ENCODE assay signal across 1 cellular context in genomic region chr7:139133335-139134139, GRCh38.
TF ChIP-seq lines count a peak whose summit lies in the region.

No MANE protein-coding gene starts in this region.

TF ChIP-seq in HepG2, 621 proteins besides CTCF, POLR2A, EP300 and RAD21 (continued from another document):
- TF ChIP-seq ZNF407 (CRISPR knock-in tag; IDR thresholded peaks at IDR 0.05; ENCODE audit: not compliant biosample characterization) (no peak), SATB2 (CRISPR knock-in tag; IDR thresholded peaks at IDR 0.05) (no peak), ZNF577 (CRISPR knock-in tag; IDR thresholded peaks at IDR 0.05; ENCODE audit: borderline replicate concordance, low read depth) (no peak), ATF6 (CRISPR knock-in tag; conservative IDR thresholded peaks at IDR 0.05) (peak; percentile 76; the same call in 1 of the 2 replicates), ZFX (CRISPR knock-in tag; IDR thresholded peaks at IDR 0.05; ENCODE audit: low read depth) (peak; percentile 88), SMYD3 (CRISPR knock-in tag; IDR thresholded peaks at IDR 0.05) (no peak), ZNF138 (CRISPR knock-in tag; IDR thresholded peaks at IDR 0.05; ENCODE audit: low read depth) (peak; percentile 78; the same call in 1 of the 2 replicates), FOSL1 (CRISPR knock-in tag; IDR thresholded peaks at IDR 0.05; ENCODE audit: borderline replicate concordance) (no peak), ATF1 (CRISPR knock-in tag; IDR thresholded peaks at IDR 0.05) (no peak), ZNF362 (CRISPR knock-in tag; IDR thresholded peaks at IDR 0.05; ENCODE audit: borderline replicate concordance) (peak; percentile 42; the same call in 1 of the 2 replicates), ZNF775 (CRISPR knock-in tag; IDR thresholded peaks at IDR 0.05; ENCODE audit: borderline replicate concordance) (no peak), MTERF4 (CRISPR knock-in tag; IDR thresholded peaks at IDR 0.05) (0 out of 2 replicates have a peak, but pooled peaks have one; percentile 68), ZNF430 (CRISPR knock-in tag; IDR thresholded peaks at IDR 0.05) (peak; percentile 88), NFE2 (CRISPR knock-in tag; IDR thresholded peaks at IDR 0.05) (no peak), NR2F2 (IDR thresholded peaks at IDR 0.05; ENCODE audit: borderline replicate concordance, low read depth) (0 out of 2 replicates have a peak, but pooled peaks have one; percentile 36), HNF1A (IDR thresholded peaks at IDR 0.05; ENCODE audit: low read depth) (no peak), HNF1A (CRISPR knock-in tag; IDR thresholded peaks at IDR 0.05; ENCODE audit: borderline replicate concordance) (no peak; the same call in 1 of the 2 replicates), STAT5B (CRISPR knock-in tag; IDR thresholded peaks at IDR 0.05) (peak; percentile 33; the same call in 1 of the 2 replicates), NFE2L2 (IDR thresholded peaks at IDR 0.05; ENCODE audit: low read length) (no peak), ZSCAN25 (CRISPR knock-in tag; IDR thresholded peaks at IDR 0.05) (no peak), CERS6 (CRISPR knock-in tag; IDR thresholded peaks at IDR 0.05) (no peak), ZNF343 (CRISPR knock-in tag; IDR thresholded peaks at IDR 0.05) (no peak), SP2 (CRISPR knock-in tag; IDR thresholded peaks at IDR 0.05) (no peak), ZNF792 (CRISPR knock-in tag; IDR thresholded peaks at IDR 0.05) (peak; percentile 93)
